ENCODE assay signal across 24 cellular contexts in the genomic region with DNA sequence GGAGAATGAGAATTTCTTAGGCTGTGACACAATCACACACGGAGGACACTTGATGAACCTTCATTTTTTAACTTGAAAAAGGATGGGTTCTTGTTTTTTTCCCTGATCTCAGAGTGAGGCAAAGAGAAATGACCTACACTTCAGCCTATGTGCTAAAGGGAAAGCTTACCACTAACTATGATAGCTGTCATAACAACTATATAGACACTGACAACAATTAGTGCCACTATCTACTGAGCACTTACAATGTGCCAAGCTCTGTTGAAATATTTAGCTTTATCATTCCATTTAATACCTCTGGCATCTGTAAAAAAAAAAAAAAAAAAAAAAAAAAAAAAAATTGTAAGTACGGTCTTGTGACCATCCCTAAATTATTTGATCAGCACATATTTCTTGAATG.
"Had no signal": no experiment of that assay in that cellular context is flagged by ENCODE, and none has a peak within 500 bp of the region (broad histone marks: within the 10 kb centered on the region; RNA-seq: fewer than 3 reads in every experiment).

No MANE protein-coding gene starts in this region.

- ATAC-seq: natural killer cell; psoas muscle; right lobe of liver; stimulated activated effector memory CD8-positive, alpha-beta T cell treated with anti-CD3 and anti-CD28 coated beads, Interleukin-12 subunit alpha, Interleukin-12 subunit beta, amount 100 ng/mL, for 72 hours; stimulated activated naive B cell treated with anti-CD40 and anti-IgM and Interleukin-4, amounts not matched to agents 10 μg/mL and 1 μg/mL and 100 μg/mL, for 72 hours had no signal

- H3K27me3 ChIP-seq: neural progenitor cell, ovary, right lobe of liver, sigmoid colon, stomach, thyroid gland, upper lobe of left lung, vagina had no signal

- H3K9me3 ChIP-seq: ovary, psoas muscle, right lobe of liver, sigmoid colon, stomach, thoracic aorta, thyroid gland, tibial nerve, upper lobe of left lung, vagina had no signal

- H3K36me3 ChIP-seq: neural progenitor cell, ovary, right lobe of liver, sigmoid colon, stomach, thoracic aorta, thyroid gland, tibial nerve, upper lobe of left lung, vagina had no signal

- H3K4me3 ChIP-seq: neural progenitor cell, ovary, psoas muscle, right lobe of liver, sigmoid colon, stomach, thoracic aorta, thyroid gland, tibial nerve, upper lobe of left lung, vagina had no signal

- DNase-seq: natural killer cell; occipital lobe; ovary; posterior cingulate gyrus; psoas muscle; right lobe of liver; sigmoid colon; small intestine; stimulated activated CD4-positive, alpha-beta T cell treated with anti-CD3 and anti-CD28 coated beads, Interleukin-15, amount 100 ng/mL, for 24 hours; stimulated activated CD4-positive, alpha-beta T cell treated with anti-CD3 and anti-CD28 coated beads, Interleukin-2, amount 100 ng/mL, for 24 hours; stimulated activated CD4-positive, alpha-beta T cell treated with anti-CD3 and anti-CD28 coated beads, Interleukin-2, amount 100 ng/mL, for 48 hours; stimulated activated CD4-positive, alpha-beta T cell treated with anti-CD3 and anti-CD28 coated beads, Interleukin-4, amount 100 ng/mL, for 24 hours; stimulated activated naive B cell treated with anti-CD40 and anti-IgM and Interleukin-4, amounts not matched to agents 10 μg/mL and 1 μg/mL and 100 μg/mL, for 72 hours; stimulated activated naive CD4-positive, alpha-beta T cell treated with Interleukin-2 at 50 U/mL for 16 hours; stomach; thyroid gland; trophoblast cell; upper lobe of left lung had no signal

- H3K4me1 ChIP-seq: parathyroid adenoma, psoas muscle, right lobe of liver, sigmoid colon, thyroid gland, upper lobe of left lung, vagina had no signal

- H3K27ac ChIP-seq: neural progenitor cell, ovary, parathyroid adenoma, psoas muscle, right lobe of liver, sigmoid colon, stomach, thoracic aorta, thyroid gland, tibial nerve, upper lobe of left lung, vagina had no signal
